26 cellular contexts compared by ENCODE assay signal in genomic region chr7:92567460-92567859, GRCh38. TPM values are rescaled to one million over a fixed set of nuclear protein-coding genes. Genes with fewer than 3 reads are reported as not detected.
DNase-seq lines count a peak whose midpoint lies in the region; ATAC-seq and TF ChIP-seq lines count a peak whose summit lies in the region.
"Had no signal": no experiment of that assay in that cellular context is flagged by ENCODE, and none has a peak within 500 bp of the region (broad histone marks: within the 10 kb centered on the region; RNA-seq: fewer than 3 reads in every experiment).

No MANE protein-coding gene starts in this region.

- no peak overlapping the region for H3K4me2 ChIP-seq in IMR-90 (ENCODE audit: low read depth, low read length)
- H3K4me2 ChIP-seq: hepatocyte had no signal

- no peak overlapping the region for H3K27ac ChIP-seq in IMR-90 (ENCODE audit: insufficient read depth, low read length)
- H3K27ac ChIP-seq: esophagus squamous epithelium, hepatocyte, SJCRH30, stomach had no signal

- H2AK5ac ChIP-seq in IMR-90 (ENCODE audit: low read depth, low read length), result no peak overlapping the region

- POLR2A ChIA-PET in IMR-90 (lab: Charles Lee; ENCODE audit: unreplicated experiment), result no interaction called here

- H3K36me3 Mint-ChIP-seq in chondrocyte (ENCODE audit: low read depth) (peaks cover 26% of the 10 kb centered on the region), immature natural killer cell (peaks cover 13 to 43% (median 22%) of the 10 kb centered on the region in 3 donors), type B pancreatic cell (peaks cover 23% of the 10 kb centered on the region)
- peaks cover 50% of the 10 kb centered on the region for H3K36me3 Mint-ChIP-seq in T-helper 2 cell treated with Interferon-gamma antibody and Interleukin-4, amounts not matched to agents 5 μg/mL and 100 μg/mL, for 36 hours (ENCODE audit: low read depth)

- H3K4me1 Mint-ChIP-seq in chondrocyte (ENCODE audit: low read depth) (peaks cover 3% of the 10 kb centered on the region), immature natural killer cell (no peaks in the 10 kb centered on the region), type B pancreatic cell (ENCODE audit: unreplicated experiment) (no peaks in the 10 kb centered on the region)
- no peaks in the 10 kb centered on the region for H3K4me1 Mint-ChIP-seq in T-helper 2 cell treated with Interferon-gamma antibody and Interleukin-4, amounts not matched to agents 5 μg/mL and 100 μg/mL, for 36 hours (ENCODE audit: low read depth)
- H3K4me1 Mint-ChIP-seq: nephron had no signal

- no peak overlapping the region for H2BK5ac ChIP-seq in IMR-90 (ENCODE audit: low read depth, low read length, poor library complexity, severe bottlenecking)

- no peaks in the 10 kb centered on the region for H3K9me1 ChIP-seq in IMR-90 (ENCODE audit: insufficient read depth, low read length)

- H3K9me3 Mint-ChIP-seq in chondrocyte (ENCODE audit: low read depth) (no peaks in the 10 kb centered on the region), immature natural killer cell (no peaks in the 10 kb centered on the region), type B pancreatic cell (no peaks in the 10 kb centered on the region)
- H3K9me3 Mint-ChIP-seq in T-helper 2 cell treated with Interferon-gamma antibody and Interleukin-4, amounts not matched to agents 5 μg/mL and 100 μg/mL, for 36 hours, result no peaks in the 10 kb centered on the region
- H3K9me3 Mint-ChIP-seq: activated CD8-positive, alpha-beta T cell treated with anti-CD3 and anti-CD28 coated beads for 36 hours; activated naive CD4-positive, alpha-beta T cell treated with anti-CD3 and anti-CD28 coated beads, Interleukin-2, amount 50 U/mL, for 24 hours; activated T-cell treated with anti-CD3 and anti-CD28 coated beads, Interleukin-2, amount 50 U/mL, for 4 hours; nephron had no signal

- H2BK15ac ChIP-seq in IMR-90 (ENCODE audit: low read depth, low read length), result no peak overlapping the region

- no peak overlapping the region for H3K18ac ChIP-seq in IMR-90 (ENCODE audit: low read depth, low read length)

- H3K79me1 ChIP-seq in IMR-90 (ENCODE audit: low read depth in 1 of 2, low read length in 2 of 2), result peaks cover 3 to 26% of the 10 kb centered on the region in 2 experiments; a peak in 3 of 4 replicates

- H4K20me1 ChIP-seq in IMR-90 (ENCODE audit: insufficient read depth, low read length), result no peaks in the 10 kb centered on the region

- no peak overlapping the region for H3K9ac ChIP-seq in IMR-90 (ENCODE audit: low read depth, low read length)

- H3K4me3 ChIP-seq in IMR-90 (ENCODE audit: insufficient read depth, low read depth, low read length), result no peak overlapping the region
- H3K4me3 ChIP-seq: esophagus squamous epithelium, HAP-1, hepatocyte, SJCRH30, stomach had no signal

- CTCF ChIA-PET in IMR-90 (lab: Yijun Ruan, JAX), result interaction anchor here (0.7 kb wide), 1 partner anchor 16 kb away, joined by 3 read pairs; no protein-coding TSS in a partner anchor

- H2BK120ac ChIP-seq in IMR-90 (ENCODE audit: low read depth, low read length), result no peak overlapping the region

- dilution Hi-C loops in IMR-90 (cut with HindIII; ENCODE audit: low sequenced_read_pairs, unreplicated experiment), result no loop called here

- H3K4me1 ChIP-seq in IMR-90 (ENCODE audit: control insufficient read depth, insufficient read depth, low read length), result no peaks in the 10 kb centered on the region
- H3K4me1 ChIP-seq: esophagus squamous epithelium, HAP-1, SJCRH30, stomach had no signal

- WGBS in IMR-90 (ENCODE audit: extremely low coverage in 2 of 2, insufficient read length in 1 of 2), 2 experiments, result no CpG with 5 or more reads among the region's 6 CpGs

- H3K27ac Mint-ChIP-seq in chondrocyte (ENCODE audit: unreplicated experiment), result peak overlapping the region; percentile 24
- H3K27ac Mint-ChIP-seq in immature natural killer cell, result no peak overlapping the region
- no peak overlapping the region for H3K27ac Mint-ChIP-seq in T-helper 2 cell treated with Interferon-gamma antibody and Interleukin-4, amounts not matched to agents 5 μg/mL and 100 μg/mL, for 36 hours
- H3K27ac Mint-ChIP-seq in type B pancreatic cell, result no peak overlapping the region
- H3K27ac Mint-ChIP-seq: activated CD8-positive, alpha-beta T cell treated with anti-CD3 and anti-CD28 coated beads for 36 hours; activated naive CD4-positive, alpha-beta T cell treated with anti-CD3 and anti-CD28 coated beads, Interleukin-2, amount 50 U/mL, for 24 hours; nephron; T-helper 17 cell had no signal

- H3K4me3 Mint-ChIP-seq in chondrocyte (ENCODE audit: unreplicated experiment) (no peak overlapping the region), immature natural killer cell (no peak overlapping the region), type B pancreatic cell (no peak overlapping the region)
- H3K4me3 Mint-ChIP-seq in T-helper 2 cell treated with Interferon-gamma antibody and Interleukin-4, amounts not matched to agents 5 μg/mL and 100 μg/mL, for 36 hours, result no peak overlapping the region
- H3K4me3 Mint-ChIP-seq: activated CD8-positive, alpha-beta T cell treated with anti-CD3 and anti-CD28 coated beads for 36 hours; activated naive CD4-positive, alpha-beta T cell treated with anti-CD3 and anti-CD28 coated beads, Interleukin-2, amount 50 U/mL, for 24 hours; activated T-cell treated with anti-CD3 and anti-CD28 coated beads, Interleukin-2, amount 50 U/mL, for 4 hours; nephron; T-helper 17 cell had no signal

- no TSS peak for BruUV-seq in IMR-90 (replicated peaks; lab: Mats Ljungman, UMichigan)

- no peak overlapping the region for H4K91ac ChIP-seq in IMR-90 (ENCODE audit: insufficient read depth, low read depth, low read length)

- no peak overlapping the region for H2AK9ac ChIP-seq in IMR-90 (replicated peaks; ENCODE audit: low read depth, low read length, poor library complexity)

- H3K4ac ChIP-seq in IMR-90 (ENCODE audit: low read depth, low read length), result no peak overlapping the region

- no peaks in the 10 kb centered on the region for H3K27me3 ChIP-seq in IMR-90 (ENCODE audit: control insufficient read depth, insufficient read depth, low read length)
- H3K27me3 ChIP-seq: esophagus squamous epithelium, hepatocyte, SJCRH30, stomach had no signal

- no peak for ATAC-seq in IMR-90 (ENCODE audit: low read depth)
- ATAC-seq: activated CD8-positive, alpha-beta T cell treated with anti-CD3 and anti-CD28 coated beads for 36 hours; activated T-cell treated with anti-CD3 and anti-CD28 coated beads, Interleukin-2, amount 50 U/mL, for 4 hours; T-helper 17 cell had no signal

- no peak for TF ChIP-seq RAD21 in IMR-90 (IDR thresholded peaks at IDR 0.05; ENCODE audit: low read length)

- no peak overlapping the region for H2BK20ac ChIP-seq in IMR-90 (ENCODE audit: low read depth, low read length)

- H3K14ac ChIP-seq in IMR-90 (replicated peaks; ENCODE audit: low read depth, low read length), result no peak overlapping the region

- H3K23ac ChIP-seq in IMR-90 (ENCODE audit: low read depth, low read length), result no peak overlapping the region

- H4K5ac ChIP-seq in IMR-90 (ENCODE audit: low read depth, low read length), result no peak overlapping the region

- H3K36me3 ChIP-seq in IMR-90 (ENCODE audit: control insufficient read depth, insufficient read depth, low read length), result peaks cover 14% of the 10 kb centered on the region

- intact Hi-C loops in IMR-90 (cut with micrococcal nuclease), result no loop called here

- DNase-seq in A172 (ENCODE audit: low spot score) (peak; percentile 48), IMR-90 (peak; percentile 59), chondrocyte (ENCODE audit: low spot score) (no peak), foreskin melanocyte (peak; percentile 83), immature natural killer cell (no peak), epidermal melanocyte (ENCODE audit: insufficient read length, low spot score) (no peak), type B pancreatic cell (ENCODE audit: extremely low spot score, unreplicated experiment) (no peak)
- no peak for DNase-seq in T-helper 2 cell treated with Interferon-gamma antibody and Interleukin-4, amounts not matched to agents 5 μg/mL and 100 μg/mL, for 36 hours (ENCODE audit: low spot score)
- DNase-seq: activated CD8-positive, alpha-beta T cell treated with anti-CD3 and anti-CD28 coated beads for 36 hours; activated T-cell treated with anti-CD3 and anti-CD28 coated beads, Interleukin-2, amount 50 U/mL, for 4 hours; C1 segment of cervical spinal cord; esophagus squamous epithelium; GDM1; mesendoderm; NCI-H146; NCI-H2171; NCI-H526; SJCRH30; small intestine; stimulated activated CD4-positive, alpha-beta T cell treated with anti-CD3 and anti-CD28 coated beads, Interleukin-2, amount 100 ng/mL, for 48 hours; stomach; T-helper 17 cell had no signal

- no peak for TF ChIP-seq POLR2A in IMR-90 (IDR thresholded peaks at IDR 0.05; ENCODE audit: low read depth, low read length)

- in situ Hi-C loops in IMR-90 (cut with MboI; ENCODE audit: low sequenced_read_pairs), result no loop called here

- no peak for TF ChIP-seq CTCF in IMR-90 (conservative IDR thresholded peaks at IDR 0.05; ENCODE audit: low read depth, low read length)
- no peak for TF ChIP-seq CTCF in chondrocyte (IDR thresholded peaks at IDR 0.05)
- no peak for TF ChIP-seq CTCF in type B pancreatic cell (conservative IDR thresholded peaks at IDR 0.05)

- no peak overlapping the region for H4K8ac ChIP-seq in IMR-90 (ENCODE audit: low read depth in 2 of 2, low read length in 2 of 2)

- H2AFZ ChIP-seq in IMR-90 (replicated peaks; ENCODE audit: low read length, poor library complexity), result no peak overlapping the region
- H2AFZ ChIP-seq: hepatocyte had no signal

- H3K56ac ChIP-seq in IMR-90 (ENCODE audit: extremely low read depth, insufficient read depth, low read length), result no peak overlapping the region

- H3K27me3 Mint-ChIP-seq in chondrocyte (ENCODE audit: low read depth) (no peaks in the 10 kb centered on the region), immature natural killer cell (ENCODE audit: low read depth in 3 of 3) (no peaks in the 10 kb centered on the region), type B pancreatic cell (no peaks in the 10 kb centered on the region)
- H3K27me3 Mint-ChIP-seq in T-helper 2 cell treated with Interferon-gamma antibody and Interleukin-4, amounts not matched to agents 5 μg/mL and 100 μg/mL, for 36 hours (ENCODE audit: low read depth), result no peaks in the 10 kb centered on the region
- H3K27me3 Mint-ChIP-seq: activated CD8-positive, alpha-beta T cell treated with anti-CD3 and anti-CD28 coated beads for 36 hours; activated naive CD4-positive, alpha-beta T cell treated with anti-CD3 and anti-CD28 coated beads, Interleukin-2, amount 50 U/mL, for 24 hours; T-helper 17 cell had no signal

- H3K9me3 ChIP-seq in IMR-90 (ENCODE audit: control insufficient read depth, insufficient read depth, low read length), result no peaks in the 10 kb centered on the region
- H3K9me3 ChIP-seq: esophagus squamous epithelium, HAP-1, SJCRH30, stomach had no signal

RNA-seq across cellular contexts. Expression of gene FAM133B, which starts 22.7 kb away (rescaled TPM):
- 16.2 and 18.4 TPM in 2 replicates for total RNA-seq in A172 (2014; rRNA removed; shearing (Covaris generic))
- total RNA-seq in IMR-90 (2012; rRNA removed) (5.4 and 16.4 TPM in 2 replicates), chondrocyte (12.6 to 15.4 TPM (median 14.4 TPM) in 3 replicates), type B pancreatic cell (ENCODE audit: low replicate concordance) (24.6 and 29.1 TPM in 2 replicates)
- polyA plus RNA-seq in IMR-90 (2012; rRNA removed) (9.5 and 10.6 TPM in 2 replicates), immature natural killer cell (10 to 100 TPM in 2 of 3 donors, 1 to 10 TPM in 1; 7.4 to 20.5 (median 19.4) TPM)
- 1.3 and 2.1 TPM in 2 replicates for polyA plus RNA-seq in IMR-90 (2012; cell fraction: cytosol; rRNA removed)
- polyA plus RNA-seq in IMR-90 (2012; cell fraction: nucleus; rRNA removed; ENCODE audit: low replicate concordance), result 2.5 and 20.4 TPM in 2 replicates

RNA-seq across cellular contexts. Expression of gene RBM48, which starts 38.9 kb away (rescaled TPM):
- 13.2 and 16.7 TPM in 2 replicates for total RNA-seq in A172 (2014; rRNA removed; shearing (Covaris generic))
- 5.6 and 10.6 TPM in 2 replicates for total RNA-seq in IMR-90 (2012; rRNA removed)
- 3.2 and 5.1 TPM in 2 replicates for polyA plus RNA-seq in IMR-90 (2012; rRNA removed)
- 0.69 and 1.2 TPM in 2 replicates for polyA plus RNA-seq in IMR-90 (2012; cell fraction: cytosol; rRNA removed)
- 2.5 and 12.0 TPM in 2 replicates for polyA plus RNA-seq in IMR-90 (2012; cell fraction: nucleus; rRNA removed; ENCODE audit: low replicate concordance)
- 8.2 to 12.5 TPM (median 9.9 TPM) in 3 replicates for total RNA-seq in chondrocyte
- polyA plus RNA-seq in immature natural killer cell, result 10 to 100 TPM; 24.6 to 37.0 (median 25.5) TPM
- total RNA-seq in type B pancreatic cell (ENCODE audit: low replicate concordance), result 14.4 and 17.0 TPM in 2 replicates

RNA-seq across cellular contexts. Expression of gene PEX1, which starts 39.1 kb away (rescaled TPM):
- 15.3 and 18.6 TPM in 2 replicates for total RNA-seq in A172 (2014; rRNA removed; shearing (Covaris generic))
- total RNA-seq in IMR-90 (2012; rRNA removed) (12.7 and 13.9 TPM in 2 replicates), chondrocyte (9.9 to 17.0 TPM (median 11.6 TPM) in 3 replicates), type B pancreatic cell (ENCODE audit: low replicate concordance) (19.7 and 22.2 TPM in 2 replicates)
- polyA plus RNA-seq in IMR-90 (2012; rRNA removed) (6.8 and 8.1 TPM in 2 replicates), immature natural killer cell (1 to 10 TPM; 4.4 to 5.9 (median 5.7) TPM)
- 1.3 and 1.4 TPM in 2 replicates for polyA plus RNA-seq in IMR-90 (2012; cell fraction: cytosol; rRNA removed)
- polyA plus RNA-seq in IMR-90 (2012; cell fraction: nucleus; rRNA removed; ENCODE audit: low replicate concordance), result 5.0 and 39.0 TPM in 2 replicates

Comparison
In these comparisons a context has a peak if more than half of its experiments do, and no peak if none do; other contexts are left out.
1. DNase-seq: peak in A172 (single experiment), IMR-90 (single experiment) and foreskin melanocyte (single experiment); none in chondrocyte (single experiment), immature natural killer cell (0 of 3), epidermal melanocyte (single experiment), T-helper 2 cell treated with Interferon-gamma antibody and Interleukin-4, amounts not matched to agents 5 μg/mL and 100 μg/mL, for 36 hours (single experiment) and type B pancreatic cell (single experiment).